Comparison of ENCODE assay signal across 18 cellular contexts in genomic region chr1:240577095-240577494, GRCh38. TPM values are rescaled to one million over a fixed set of nuclear protein-coding genes. Genes with fewer than 3 reads are reported as not detected.
DNase-seq lines count a peak whose midpoint lies in the region; ATAC-seq and TF ChIP-seq lines count a peak whose summit lies in the region.
"Had no signal": no experiment of that assay in that cellular context is flagged by ENCODE, and none has a peak within 500 bp of the region (broad histone marks: within the 10 kb centered on the region; RNA-seq: fewer than 3 reads in every experiment).

No MANE protein-coding gene starts in this region.

- no peak overlapping the region for H3K27ac ChIP-seq in mesenchymal stem cell (ENCODE audit: low read length, poor library complexity, severe bottlenecking)

- no peak overlapping the region for H3K23ac ChIP-seq in mesenchymal stem cell (ENCODE audit: low read length in 2 of 2)

- H3K14ac ChIP-seq in mesenchymal stem cell (ENCODE audit: low read length in 2 of 2), result no peak overlapping the region

- H3K18ac ChIP-seq in mesenchymal stem cell (ENCODE audit: low read depth in 1 of 2, low read length in 2 of 2), result no peak overlapping the region

- TF ChIP-seq CTCF in natural killer cell (IDR thresholded peaks at IDR 0.05), result no peak

- H3K36me3 Mint-ChIP-seq in natural killer cell, result no peaks in the 10 kb centered on the region
- H3K36me3 Mint-ChIP-seq in natural killer cell treated with Interleukin-12 subunit alpha and Interleukin-12 subunit beta and Interleukin-15 and Interleukin-18, amount 100 ng/mL, for 72 hours, result no peaks in the 10 kb centered on the region
- H3K36me3 Mint-ChIP-seq in activated T-helper 17 cell treated with anti-CD3 and anti-CD28 coated beads, Interleukin-2, amount 50 U/mL, for 72 hours (ENCODE audit: low read depth), result no peaks in the 10 kb centered on the region

- peaks cover 22 to 23% of the 10 kb centered on the region in 2 donors for H3K4me1 Mint-ChIP-seq in natural killer cell
- H3K4me1 Mint-ChIP-seq in natural killer cell treated with Interleukin-12 subunit alpha and Interleukin-12 subunit beta and Interleukin-15 and Interleukin-18, amount 100 ng/mL, for 72 hours (ENCODE audit: low read depth in 2 of 2), result peaks cover 24 to 27% of the 10 kb centered on the region in 2 donors
- peaks cover 18% of the 10 kb centered on the region for H3K4me1 Mint-ChIP-seq in activated T-helper 17 cell treated with anti-CD3 and anti-CD28 coated beads, Interleukin-2, amount 50 U/mL, for 72 hours

- no peaks in the 10 kb centered on the region for H3K27me3 ChIP-seq in mesenchymal stem cell (ENCODE audit: control insufficient read depth in 1 of 2, insufficient read depth in 1 of 2, low read length in 2 of 2)

- no peak overlapping the region for H2BK12ac ChIP-seq in mesenchymal stem cell (ENCODE audit: low read length in 2 of 2)

- H4K8ac ChIP-seq in mesenchymal stem cell (ENCODE audit: low read length), result no peak overlapping the region

- no peaks in the 10 kb centered on the region for H3K9me3 ChIP-seq in mesenchymal stem cell (ENCODE audit: control insufficient read depth, low read length)

- H2BK120ac ChIP-seq in mesenchymal stem cell (ENCODE audit: low read depth, low read length), result no peak overlapping the region

- no peak overlapping the region for H4K91ac ChIP-seq in mesenchymal stem cell (ENCODE audit: low read length)

- H3K27me3 Mint-ChIP-seq in natural killer cell (ENCODE audit: low read depth in 2 of 2), result peaks cover 2 to 7% of the 10 kb centered on the region in 2 donors
- peaks cover 0 to 4% of the 10 kb centered on the region in 2 donors for H3K27me3 Mint-ChIP-seq in natural killer cell treated with Interleukin-12 subunit alpha and Interleukin-12 subunit beta and Interleukin-15 and Interleukin-18, amount 100 ng/mL, for 72 hours
- no peaks in the 10 kb centered on the region for H3K27me3 Mint-ChIP-seq in activated T-helper 17 cell treated with anti-CD3 and anti-CD28 coated beads, Interleukin-2, amount 50 U/mL, for 72 hours
- H3K27me3 Mint-ChIP-seq: CD4-positive, alpha-beta T cell had no signal

- peak overlapping the region in 1 of 2 experiments; percentile 72 for H3K4me3 ChIP-seq in mesenchymal stem cell (ENCODE audit: insufficient read depth in 1 of 2, low read depth in 1 of 2, low read length in 2 of 2)

- no peak for ATAC-seq in natural killer cell
- ATAC-seq in natural killer cell treated with Interleukin-12 subunit alpha and Interleukin-12 subunit beta and Interleukin-15 and Interleukin-18, amount 100 ng/mL, for 72 hours, result no peak
- ATAC-seq in activated T-helper 17 cell treated with anti-CD3 and anti-CD28 coated beads, Interleukin-2, amount 50 U/mL, for 72 hours (replicated peaks), result no peak

- peak overlapping the region; percentile 82 for H3K4me3 Mint-ChIP-seq in natural killer cell
- H3K4me3 Mint-ChIP-seq in natural killer cell treated with Interleukin-12 subunit alpha and Interleukin-12 subunit beta and Interleukin-15 and Interleukin-18, amount 100 ng/mL, for 72 hours, result no peak overlapping the region
- peak overlapping the region; percentile 53 for H3K4me3 Mint-ChIP-seq in activated T-helper 17 cell treated with anti-CD3 and anti-CD28 coated beads, Interleukin-2, amount 50 U/mL, for 72 hours

- H3K4me2 ChIP-seq in mesenchymal stem cell (ENCODE audit: low read length, poor library complexity, severe bottlenecking), result no peak overlapping the region

- H3K79me1 ChIP-seq in mesenchymal stem cell (replicated peaks; ENCODE audit: low read length, poor library complexity, severe bottlenecking), result no peaks in the 10 kb centered on the region

- H3K36me3 ChIP-seq in mesenchymal stem cell (ENCODE audit: control insufficient read depth in 1 of 2, insufficient read depth in 2 of 2, low read depth in 1 of 2, low read length in 2 of 2), result peaks cover 0 to 23% of the 10 kb centered on the region in 2 experiments

- 85% methylated on average over 3 of the region's 5 CpGs for WGBS in mesenchymal stem cell

- H2AFZ ChIP-seq in mesenchymal stem cell (ENCODE audit: low read depth, low read length), result no peak overlapping the region

- DNase-seq in natural killer cell (no peak), mesenchymal stem cell (no peak), amygdala (lab: John Stamatoyannopoulos, UW) (no peak), NCI-H510A (lab: John Stamatoyannopoulos, UW) (no peak)
- DNase-seq in natural killer cell treated with Interleukin-12 subunit alpha and Interleukin-12 subunit beta and Interleukin-15 and Interleukin-18, amount 100 ng/mL, for 72 hours (ENCODE audit: low spot score), result no peak
- no peak for DNase-seq in activated effector memory CD4-positive, alpha-beta T cell treated with anti-CD3 and anti-CD28 coated beads, Interleukin-2, amount 50 U/mL, for 16 hours
- no peak for DNase-seq in activated CD4-positive, alpha-beta T cell treated with anti-CD3 and anti-CD28 coated beads, Interleukin-2, amount 50 U/mL, for 48 hours
- DNase-seq: AML-193, DMS79, GF-D8, Karpas-422, NCI-H1417, NCI-H1930, NCI-H2171, NCI-H446 treated with DMSO at 0.1 percent for 48 hours had no signal

- H3K4me1 ChIP-seq in mesenchymal stem cell (ENCODE audit: control insufficient read depth, insufficient read depth, low read depth, low read length), result no peaks in the 10 kb centered on the region

- no peaks in the 10 kb centered on the region for H3K9me3 Mint-ChIP-seq in natural killer cell
- no peaks in the 10 kb centered on the region for H3K9me3 Mint-ChIP-seq in natural killer cell treated with Interleukin-12 subunit alpha and Interleukin-12 subunit beta and Interleukin-15 and Interleukin-18, amount 100 ng/mL, for 72 hours
- peaks cover 5% of the 10 kb centered on the region for H3K9me3 Mint-ChIP-seq in activated T-helper 17 cell treated with anti-CD3 and anti-CD28 coated beads, Interleukin-2, amount 50 U/mL, for 72 hours
- H3K9me3 Mint-ChIP-seq: CD4-positive, alpha-beta T cell had no signal

- no peak overlapping the region for H2BK5ac ChIP-seq in mesenchymal stem cell (ENCODE audit: low read depth, low read length, poor library complexity, severe bottlenecking)

- peak overlapping the region in 1 of 2 donors; percentile 92 for H3K27ac Mint-ChIP-seq in natural killer cell
- H3K27ac Mint-ChIP-seq in natural killer cell treated with Interleukin-12 subunit alpha and Interleukin-12 subunit beta and Interleukin-15 and Interleukin-18, amount 100 ng/mL, for 72 hours, result peak overlapping the region in 1 of 2 donors; percentile 25
- H3K27ac Mint-ChIP-seq in activated T-helper 17 cell treated with anti-CD3 and anti-CD28 coated beads, Interleukin-2, amount 50 U/mL, for 72 hours, result no peak overlapping the region

- H2BK15ac ChIP-seq in mesenchymal stem cell (ENCODE audit: low read depth, poor library complexity, severe bottlenecking), result no peak overlapping the region

- no peak overlapping the region for H3K4ac ChIP-seq in mesenchymal stem cell (ENCODE audit: low read depth in 1 of 2, low read length in 2 of 2)

- peak overlapping the region; percentile 90 for H3K9ac ChIP-seq in mesenchymal stem cell (ENCODE audit: low read length)

- no peak overlapping the region for H2AK5ac ChIP-seq in mesenchymal stem cell (ENCODE audit: low read length, severe bottlenecking)

- intact Hi-C loops in natural killer cell (cut with micrococcal nuclease), result loop anchor here (2.0 kb wide), 1 partner anchor 36 kb away; the partner anchor contains the start of gene GREM2

RNA-seq across cellular contexts. Expression of gene GREM2, which starts 34.9 kb away (rescaled TPM):
- total RNA-seq in natural killer cell, result under 1 TPM in 2 of 3 donors, not detected in 1; 0.08 to 0.34 TPM
- under 1 TPM; 0.14 to 0.57 TPM for total RNA-seq in natural killer cell treated with Interleukin-12 subunit alpha and Interleukin-12 subunit beta and Interleukin-15 and Interleukin-18, amount 100 ng/mL, for 72 hours
- total RNA-seq in activated T-helper 17 cell treated with anti-CD3 and anti-CD28 coated beads, Interleukin-2, amount 50 U/mL, for 72 hours, result 1 to 10 TPM; 3.4 to 7.5 TPM
- polyA plus RNA-seq in mesenchymal stem cell (2013, experiment 1 of 2), result 2.2 TPM
- polyA plus RNA-seq in mesenchymal stem cell (2013, experiment 2 of 2), result 2.2 TPM
- total RNA-seq: RPMI7951 had no signal
